ENCODE assay signal across 9 cellular contexts in genomic region chr9:79026311-79026710, GRCh38.
DNase-seq lines count a peak whose midpoint lies in the region; ATAC-seq and TF ChIP-seq lines count a peak whose summit lies in the region.
"Had no signal": no experiment of that assay in that cellular context is flagged by ENCODE, and none has a peak within 500 bp of the region (broad histone marks: within the 10 kb centered on the region; RNA-seq: fewer than 3 reads in every experiment).

No MANE protein-coding gene starts in this region.

- H3K27me3 ChIP-seq in fibroblast of lung (ENCODE audit: control insufficient read depth, insufficient read depth, low read length), result no peaks in the 10 kb centered on the region
- H3K27me3 ChIP-seq in tibial artery, result no peaks in the 10 kb centered on the region

- H4K20me1 ChIP-seq in fibroblast of lung (ENCODE audit: control insufficient read depth, extremely low read depth, insufficient read depth, low read length), result no peaks in the 10 kb centered on the region

- H3K27ac ChIP-seq in fibroblast of lung (ENCODE audit: insufficient read depth, low read length) (no peak overlapping the region), tibial artery (no peak overlapping the region)

- no peak overlapping the region for H3K4me3 ChIP-seq in GM12865 (ENCODE audit: low read depth, low read length)
- H3K4me3 ChIP-seq in HFF-Myc (replicated peaks; ENCODE audit: low read depth, low read length), result no peak overlapping the region
- no peak overlapping the region for H3K4me3 ChIP-seq in fibroblast of lung (replicated peaks in 1 of 4; ENCODE audit: control extremely low read depth in 1 of 4, insufficient read depth in 1 of 4, low read depth in 3 of 4, low read length in 4 of 4)
- no peak overlapping the region for H3K4me3 ChIP-seq in tibial artery

- peak; percentile 67 for DNase-seq in GM12865 (ENCODE audit: low read depth)
- DNase-seq in HFF-Myc (ENCODE audit: extremely low read depth, low read depth), result peak; percentile 70
- DNase-seq in NCI-H1436 (lab: John Stamatoyannopoulos, UW), result peak; percentile 82
- peak in 1 of 2 donors; percentile 34 for DNase-seq in fibroblast of lung (ENCODE audit: low read depth in 2 of 2)
- DNase-seq in SW480 (ENCODE audit: low spot score), result no peak
- DNase-seq in tibial artery, result no peak
- DNase-seq in GM19240 (ENCODE audit: insufficient read length, low spot score), result no peak
- DNase-seq: activated T-cell treated with anti-CD3 and anti-CD28 coated beads, Interleukin-2, amount 50 U/mL, for 4 hours had no signal

- no peak for ATAC-seq in GM21737 (IDR thresholded peaks at IDR 0.05; ENCODE audit: unreplicated experiment)
- ATAC-seq: activated T-cell treated with anti-CD3 and anti-CD28 coated beads, Interleukin-2, amount 50 U/mL, for 4 hours had no signal

- H3K9me3 ChIP-seq in fibroblast of lung (ENCODE audit: control insufficient read depth, insufficient read depth, low read depth, low read length) (no peaks in the 10 kb centered on the region), tibial artery (no peaks in the 10 kb centered on the region)

- intact Hi-C loops in tibial artery (cut with DNase I; ENCODE audit: low total_unique reads), result no loop called here

- H3K9ac ChIP-seq in fibroblast of lung (ENCODE audit: insufficient read depth, low read length), result no peak overlapping the region

- peak overlapping the region; percentile 58 for H2AFZ ChIP-seq in fibroblast of lung (ENCODE audit: low read length)

- H3K4me1 ChIP-seq in fibroblast of lung (ENCODE audit: control insufficient read depth, extremely low read depth, insufficient read depth, low read length) (peaks cover 7% of the 10 kb centered on the region), tibial artery (no peaks in the 10 kb centered on the region)

- TF ChIP-seq CTCF in GM12865 (IDR thresholded peaks at IDR 0.05; ENCODE audit: insufficient read depth, low read depth, low read length, missing control alignments), result no peak
- no peak for TF ChIP-seq CTCF in HFF-Myc (IDR thresholded peaks at IDR 0.05; ENCODE audit: low read depth, low read length, missing control alignments)
- no peak for TF ChIP-seq CTCF in fibroblast of lung (conservative IDR thresholded peaks at IDR 0.05 in 1 of 2, IDR thresholded peaks at IDR 0.05 in 1 of 2; ENCODE audit: low read depth in 1 of 2, low read length in 2 of 2)
- TF ChIP-seq CTCF in tibial artery (IDR thresholded peaks at IDR 0.05), result no peak

- no peak overlapping the region for H3K4me2 ChIP-seq in fibroblast of lung (ENCODE audit: extremely low read depth, insufficient read depth, low read length)

- no peaks in the 10 kb centered on the region for H3K79me2 ChIP-seq in fibroblast of lung (ENCODE audit: control insufficient read depth, insufficient read depth, low read length)

- H3K36me3 ChIP-seq in fibroblast of lung (ENCODE audit: control insufficient read depth, insufficient read depth, low read length) (no peaks in the 10 kb centered on the region), tibial artery (no peaks in the 10 kb centered on the region)

Comparison
In these comparisons a context has a peak if more than half of its experiments do, and no peak if none do; other contexts are left out.
1. DNase-seq: peak in GM12865 (single experiment), HFF-Myc (single experiment) and NCI-H1436 (single experiment); none in SW480 (single experiment), tibial artery (0 of 2) and GM19240 (single experiment).